ENCODE assay signal across 24 cellular contexts in genomic region chr9:94798201-94798600, GRCh38.
"Had no signal": no experiment of that assay in that cellular context is flagged by ENCODE, and none has a peak within 500 bp of the region (broad histone marks: within the 10 kb centered on the region; RNA-seq: fewer than 3 reads in every experiment).

No MANE protein-coding gene starts in this region.

- ATAC-seq: activated CD8-positive, alpha-beta memory T cell treated with anti-CD3 and anti-CD28 coated beads, Interleukin-2, amount 10 ng/mL, durations not matched to agents 7 days and 5 days; activated T-helper 17 cell treated with anti-CD3 and anti-CD28 coated beads, Interleukin-2, amount 50 U/mL, for 72 hours; heart right ventricle; left ventricle myocardium superior; naive thymus-derived CD8-positive, alpha-beta T cell; psoas muscle; right cardiac atrium; upper lobe of right lung had no signal

- H3K36me3 ChIP-seq: colonic mucosa, ovary, upper lobe of right lung had no signal

- H3K27ac ChIP-seq: colonic mucosa, heart right ventricle, ovary, psoas muscle, upper lobe of right lung had no signal

- H3K4me1 ChIP-seq: colonic mucosa had no signal

- DNase-seq: activated B cell treated with CpG ODN at 0.5 μM for 24 hours; activated CD4-positive, alpha-beta memory T cell treated with anti-CD3 and anti-CD28 coated beads for 36 hours; activated CD4-positive, alpha-beta T cell treated with anti-CD3 and anti-CD28 coated beads for 4 hours; activated CD8-positive, alpha-beta memory T cell treated with anti-CD3 and anti-CD28 coated beads, Interleukin-2, amount 10 ng/mL, durations not matched to agents 7 days and 5 days; activated naive CD4-positive, alpha-beta T cell; activated naive CD8-positive, alpha-beta T cell treated with anti-CD3 and anti-CD28 coated beads for 36 hours; amniotic stem cell; central memory CD4-positive, alpha-beta T cell; colonic mucosa; erythroblast; heart right ventricle; immature natural killer cell; kidney glomerular epithelial cell; left ventricle myocardium superior; naive thymus-derived CD8-positive, alpha-beta T cell; ovary; psoas muscle; right cardiac atrium; stimulated activated CD4-positive, alpha-beta T cell treated with anti-CD3 and anti-CD28 coated beads, Interleukin-15, amount 100 ng/mL, for 24 hours; stimulated activated CD4-positive, alpha-beta T cell treated with anti-CD3 and anti-CD28 coated beads, Interleukin-2, amount 100 ng/mL, for 48 hours; T-helper 1 cell; T-helper 9 cell; upper lobe of right lung had no signal

- H3K27me3 ChIP-seq: colonic mucosa, heart right ventricle, ovary, upper lobe of right lung had no signal

- H3K4me3 ChIP-seq: colonic mucosa, heart right ventricle, ovary, psoas muscle, upper lobe of right lung had no signal

- H3K9me3 ChIP-seq: colonic mucosa, heart right ventricle, ovary, psoas muscle, upper lobe of right lung had no signal
